Comparison of ENCODE assay signal across 6 cellular contexts in genomic region chr9:137021979-137022619, GRCh38. TPM values are rescaled to one million over a fixed set of nuclear protein-coding genes. Genes with fewer than 3 reads are reported as not detected.
A peak's percentile ranks its signal among the peaks of the same experiment; 100 is the strongest.
DNase-seq lines count a peak whose midpoint lies in the region; TF ChIP-seq lines count a peak whose summit lies in the region.

No MANE protein-coding gene starts in this region.

- H3K9ac ChIP-seq in duodenal mucosa (ENCODE audit: low read depth in 1 of 2, low read length in 2 of 2), result peak overlapping the region; percentile 16 to 51

- peak; percentile 45 for DNase-seq in HFF-Myc (ENCODE audit: extremely low read depth, low read depth)
- DNase-seq in T-helper 22 cell (ENCODE audit: low read depth), result peak; percentile 70
- DNase-seq in stimulated activated CD4-positive, alpha-beta T cell treated with anti-CD3 and anti-CD28 coated beads, Interleukin-15, amount 100 ng/mL, for 24 hours, result peak; percentile 88
- DNase-seq in NCI-H187 (lab: John Stamatoyannopoulos, UW), result no peak
- DNase-seq in SK-N-DZ (ENCODE audit: low spot score), result no peak

- no peaks in the 10 kb centered on the region for H3K27me3 ChIP-seq in duodenal mucosa (ENCODE audit: control insufficient read depth in 1 of 2, insufficient read depth in 2 of 2, low read length in 2 of 2)

- no peak for TF ChIP-seq CTCF in HFF-Myc (IDR thresholded peaks at IDR 0.05; ENCODE audit: low read depth, low read length, missing control alignments)

- peaks cover 24 to 40% of the 10 kb centered on the region in 2 donors for H3K4me1 ChIP-seq in duodenal mucosa (ENCODE audit: control insufficient read depth in 1 of 2, insufficient read depth in 2 of 2, low read length in 2 of 2)

- peaks cover 0 to 3% of the 10 kb centered on the region in 2 donors for H3K36me3 ChIP-seq in duodenal mucosa (ENCODE audit: control insufficient read depth in 1 of 2, insufficient read depth in 2 of 2, low read length in 2 of 2)

- H3K27ac ChIP-seq in duodenal mucosa (ENCODE audit: low read depth, low read length), result peak overlapping the region; percentile 61

- H3K9me3 ChIP-seq in duodenal mucosa (ENCODE audit: control insufficient read depth in 1 of 2, low read length in 2 of 2), result no peaks in the 10 kb centered on the region

- H3K4me3 ChIP-seq in HFF-Myc (replicated peaks; ENCODE audit: low read depth, low read length) (no peak overlapping the region), duodenal mucosa (ENCODE audit: low read depth in 1 of 2, low read length in 2 of 2) (peak overlapping the region in 1 of 2 donors; percentile 22)

RNA-seq across cellular contexts. Expression of gene ABCA2, which starts 5.9 kb away (rescaled TPM):
- 13.0 and 16.4 TPM in 2 replicates for polyA plus RNA-seq in SK-N-DZ (2014; cell fraction: cytosol; rRNA removed)
- polyA plus RNA-seq in SK-N-DZ (2014; cell fraction: nucleus; rRNA removed), result 89.2 and 146 TPM in 2 replicates

RNA-seq across cellular contexts. Expression of gene FUT7, which starts 9.8 kb away (rescaled TPM):
- polyA plus RNA-seq in SK-N-DZ (2014; cell fraction: cytosol; rRNA removed), result 0.22 TPM in 1 of 2 replicates, not detected in the other
- polyA plus RNA-seq in SK-N-DZ (2014; cell fraction: nucleus; rRNA removed), result 0.15 TPM in 2 replicates

RNA-seq across cellular contexts. Expression of gene NPDC1, which starts 23.9 kb away (rescaled TPM):
- polyA plus RNA-seq in SK-N-DZ (2014; cell fraction: cytosol; rRNA removed), result 34.3 and 47.9 TPM in 2 replicates
- polyA plus RNA-seq in SK-N-DZ (2014; cell fraction: nucleus; rRNA removed), result 420 and 583 TPM in 2 replicates

RNA-seq across cellular contexts. Expression of gene CLIC3, which starts 25.7 kb away (rescaled TPM):
- polyA plus RNA-seq in SK-N-DZ (2014; cell fraction: cytosol; rRNA removed), result not detected in 2 replicates
- polyA plus RNA-seq in SK-N-DZ (2014; cell fraction: nucleus; rRNA removed), result not detected in 2 replicates

RNA-seq across cellular contexts. Expression of gene PAXX, which starts 29.9 kb away (rescaled TPM):
- 126 and 129 TPM in 2 replicates for polyA plus RNA-seq in SK-N-DZ (2014; cell fraction: cytosol; rRNA removed)
- polyA plus RNA-seq in SK-N-DZ (2014; cell fraction: nucleus; rRNA removed), result 511 and 534 TPM in 2 replicates

Comparison
In these comparisons a context has a peak if more than half of its experiments do, and no peak if none do; other contexts are left out.
1. DNase-seq: peak in HFF-Myc (single experiment), T-helper 22 cell (single experiment) and stimulated activated CD4-positive, alpha-beta T cell treated with anti-CD3 and anti-CD28 coated beads, Interleukin-15, amount 100 ng/mL, for 24 hours (single experiment); none in NCI-H187 (0 of 2) and SK-N-DZ (single experiment).